In genomic region chr3:59857589-59858346, GRCh38 we compare ENCODE assay signal across 8 cellular contexts.
DNase-seq lines count a peak whose midpoint lies in the region; ATAC-seq and TF ChIP-seq lines count a peak whose summit lies in the region.

No MANE protein-coding gene starts in this region.

- ATAC-seq in GM21447 (IDR thresholded peaks at IDR 0.05; ENCODE audit: unreplicated experiment) = peak; percentile 99
- peak; percentile 98 for ATAC-seq in naive thymus-derived CD8-positive, alpha-beta T cell
- ATAC-seq in stimulated activated memory B cell treated with anti-CD40 and anti-IgM and Interleukin-4, amounts not matched to agents 10 μg/mL and 1 μg/mL and 100 μg/mL, for 72 hours = peak; percentile 94

- no peaks in the 10 kb centered on the region for H3K9me3 ChIP-seq in OCI-LY7 (ENCODE audit: low read length)

- DNase-seq in DMS 273 treated with DMSO at 0.1 percent for 48 hours (lab: John Stamatoyannopoulos, UW) = peak; percentile 14
- DNase-seq in HT1080 (ENCODE audit: low read depth) = peak; percentile 74
- DNase-seq in OCI-LY7 (ENCODE audit: low spot score) = peak; percentile 78
- DNase-seq in activated T-cell treated with anti-CD3 and anti-CD28 coated beads for 24 hours (ENCODE audit: low read depth) = peak; percentile 71
- peak; percentile 75 for DNase-seq in epithelial cell of proximal tubule (ENCODE audit: low read depth)
- peak; percentile 54 to 82 (median 70) for DNase-seq in naive thymus-derived CD8-positive, alpha-beta T cell

- H3K9me3 Mint-ChIP-seq in naive thymus-derived CD8-positive, alpha-beta T cell = peaks cover 0 to 10% (median 5%) of the 10 kb centered on the region in 9 donors
- peaks cover 3% of the 10 kb centered on the region for H3K9me3 Mint-ChIP-seq in stimulated activated memory B cell treated with anti-CD40 and anti-IgM and Interleukin-4, amounts not matched to agents 10 μg/mL and 1 μg/mL and 100 μg/mL, for 72 hours

- no peaks in the 10 kb centered on the region for H3K9me2 ChIP-seq in OCI-LY7 (ENCODE audit: insufficient read depth, low read length)

- peak overlapping the region in 3 of 10 donors; percentile 51 to 76 (median 75) for H3K27ac Mint-ChIP-seq in naive thymus-derived CD8-positive, alpha-beta T cell
- no peak overlapping the region for H3K27ac Mint-ChIP-seq in stimulated activated memory B cell treated with anti-CD40 and anti-IgM and Interleukin-4, amounts not matched to agents 10 μg/mL and 1 μg/mL and 100 μg/mL, for 72 hours

- TF ChIP-seq CTCF in OCI-LY7 (conservative IDR thresholded peaks at IDR 0.05; ENCODE audit: low read length) (peak; percentile 94), epithelial cell of proximal tubule (conservative IDR thresholded peaks at IDR 0.05; ENCODE audit: low read depth, low read length) (peak; percentile 78)

- no peaks in the 10 kb centered on the region for H4K20me1 ChIP-seq in OCI-LY7 (ENCODE audit: insufficient read depth, low read length)

- H2AFZ ChIP-seq in OCI-LY7 (ENCODE audit: low read length) = no peak overlapping the region

- no peak overlapping the region for H3K4me2 ChIP-seq in OCI-LY7 (ENCODE audit: low read length)

- H3K79me2 ChIP-seq in OCI-LY7 (ENCODE audit: insufficient read depth, low read depth, low read length) = no peaks in the 10 kb centered on the region

- peak overlapping the region; percentile 26 to 72 (median 52) for H3K4me3 Mint-ChIP-seq in naive thymus-derived CD8-positive, alpha-beta T cell
- H3K4me3 Mint-ChIP-seq in stimulated activated memory B cell treated with anti-CD40 and anti-IgM and Interleukin-4, amounts not matched to agents 10 μg/mL and 1 μg/mL and 100 μg/mL, for 72 hours = peak overlapping the region; percentile 32

- no TSS peak for BruUV-seq in OCI-LY7 (replicated peaks; lab: Mats Ljungman, UMichigan)

- intact Hi-C loops in OCI-LY7 (cut with micrococcal nuclease; ENCODE audit: unreplicated experiment) = loop anchor here (1.0 to 5.0 kb wide), 3 partner anchors 282 to 645 kb away; no protein-coding TSS in a partner anchor

- H3K36me3 Mint-ChIP-seq in naive thymus-derived CD8-positive, alpha-beta T cell = peaks cover 6 to 14% (median 12%) of the 10 kb centered on the region in 3 donors
- H3K36me3 Mint-ChIP-seq in stimulated activated memory B cell treated with anti-CD40 and anti-IgM and Interleukin-4, amounts not matched to agents 10 μg/mL and 1 μg/mL and 100 μg/mL, for 72 hours = no peaks in the 10 kb centered on the region

- no peaks in the 10 kb centered on the region for H3K36me3 ChIP-seq in OCI-LY7 (ENCODE audit: insufficient read depth, low read length)

- CTCF ChIA-PET in OCI-LY7 (lab: Charles Lee; ENCODE audit: unreplicated experiment) = no interaction called here

- no peak overlapping the region for H3K4me3 ChIP-seq in OCI-LY7 (ENCODE audit: low read depth, low read length, poor library complexity, severe bottlenecking)
- no peak overlapping the region for H3K4me3 ChIP-seq in epithelial cell of proximal tubule (ENCODE audit: low read depth, low read length)

- no peak overlapping the region for H3K27ac ChIP-seq in OCI-LY7 (ENCODE audit: low read depth, low read length, poor library complexity, severe bottlenecking)

- peaks cover 7 to 17% (median 13%) of the 10 kb centered on the region in 4 donors for H3K4me1 Mint-ChIP-seq in naive thymus-derived CD8-positive, alpha-beta T cell
- H3K4me1 Mint-ChIP-seq in stimulated activated memory B cell treated with anti-CD40 and anti-IgM and Interleukin-4, amounts not matched to agents 10 μg/mL and 1 μg/mL and 100 μg/mL, for 72 hours = peaks cover 7% of the 10 kb centered on the region

- H3K27me3 Mint-ChIP-seq in naive thymus-derived CD8-positive, alpha-beta T cell = no peaks in the 10 kb centered on the region
- H3K27me3 Mint-ChIP-seq in stimulated activated memory B cell treated with anti-CD40 and anti-IgM and Interleukin-4, amounts not matched to agents 10 μg/mL and 1 μg/mL and 100 μg/mL, for 72 hours = no peaks in the 10 kb centered on the region

- POLR2A ChIA-PET in OCI-LY7 (lab: Charles Lee) = interaction anchor here (0.7 to 1.0 kb wide), 3 partner anchors 46 to 910 kb away, joined by 3 to 6 read pairs (median 5); no protein-coding TSS in a partner anchor
- POLR2A ChIA-PET in naive thymus-derived CD8-positive, alpha-beta T cell (lab: Charles Lee) = interaction anchor here (0.6 to 0.7 kb wide), 2 partner anchors 517 to 815 kb away, joined by 3 to 6 read pairs; no protein-coding TSS in a partner anchor

- H3K4me1 ChIP-seq in OCI-LY7 (ENCODE audit: insufficient read depth, low read length, poor library complexity, severe bottlenecking) = no peaks in the 10 kb centered on the region

Comparison
In these comparisons a context has a peak if more than half of its experiments do, and no peak if none do; other contexts are left out.
1. DNase-seq: peak in every context shown above with its lines; median percentile 78 in OCI-LY7; 75 in epithelial cell of proximal tubule; 74 in HT1080; 71 in activated T-cell treated with anti-CD3 and anti-CD28 coated beads for 24 hours; 70 in naive thymus-derived CD8-positive, alpha-beta T cell; 14 in DMS 273 treated with DMSO at 0.1 percent for 48 hours.